Comparison of ENCODE assay signal across 22 cellular contexts in the genomic region with DNA sequence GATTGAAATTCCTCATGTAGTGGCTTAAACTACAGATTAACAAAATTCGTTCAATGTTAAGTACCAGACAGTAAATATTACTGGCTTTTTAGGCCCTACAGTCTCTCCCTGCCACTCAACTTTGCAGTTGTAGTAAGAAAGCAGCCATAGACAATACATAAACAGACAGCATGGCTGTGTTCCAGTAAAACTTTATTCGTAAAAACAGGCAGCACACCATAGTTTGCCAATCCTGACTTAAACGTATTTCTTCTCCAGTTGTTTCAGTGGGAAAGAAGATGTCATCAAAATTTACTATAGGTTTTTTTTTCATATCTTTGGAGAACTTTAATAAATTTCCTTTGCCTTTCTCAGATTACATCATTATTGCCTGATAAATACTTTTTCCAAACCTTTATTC.
"Had no signal": no experiment of that assay in that cellular context is flagged by ENCODE, and none has a peak within 500 bp of the region (broad histone marks: within the 10 kb centered on the region; RNA-seq: fewer than 3 reads in every experiment).

No MANE protein-coding gene starts in this region.

- H3K9me3 ChIP-seq: esophagus muscularis mucosa, gastroesophageal sphincter, heart left ventricle, left lung, lower lobe of right lung had no signal

- DNase-seq: dermis blood vessel endothelial cell; dorsolateral prefrontal cortex; effector CD4-positive, alpha-beta T cell; effector memory CD4-positive, alpha-beta T cell; foreskin keratinocyte; heart left ventricle; hippocampal formation; left cardiac atrium; left lung; left ventricle myocardium superior; lower lobe of right lung; mesendoderm; midbrain; naive B cell; naive thymus-derived CD8-positive, alpha-beta T cell had no signal

- H3K27ac ChIP-seq: coronary artery, dorsolateral prefrontal cortex, esophagus muscularis mucosa, foreskin keratinocyte, gastroesophageal sphincter, heart left ventricle, left lung, lower lobe of right lung had no signal

- FAIRE-seq: colon, frontal cortex, islet of Langerhans, keratinocyte had no signal

- ATAC-seq: foreskin keratinocyte; gastroesophageal sphincter; heart left ventricle; left cardiac atrium; left lung; left ventricle myocardium superior; lower lobe of right lung; naive thymus-derived CD8-positive, alpha-beta T cell had no signal

- H3K27me3 ChIP-seq: dorsolateral prefrontal cortex, esophagus muscularis mucosa, foreskin keratinocyte, gastroesophageal sphincter, heart left ventricle, left lung had no signal

- H3K4me1 ChIP-seq: esophagus muscularis mucosa, foreskin keratinocyte, gastroesophageal sphincter, heart left ventricle, left lung, lower lobe of right lung had no signal

- H3K4me3 ChIP-seq: coronary artery, dorsolateral prefrontal cortex, esophagus muscularis mucosa, gastroesophageal sphincter, heart left ventricle, left lung, lower lobe of right lung had no signal
